8 cellular contexts compared by ENCODE assay signal in genomic region chr3:160981217-160981938, GRCh38.
DNase-seq lines count a peak whose midpoint lies in the region; ATAC-seq lines count a peak whose summit lies in the region.

No MANE protein-coding gene starts in this region.

- H3K4me3 Mint-ChIP-seq in effector memory CD8-positive, alpha-beta T cell, result no peak overlapping the region

- no peak overlapping the region for H3K27ac ChIP-seq in SJCRH30

- no peaks in the 10 kb centered on the region for H3K36me3 ChIP-seq in SJCRH30

- peak; percentile 83 for ATAC-seq in GM19463 (IDR thresholded peaks at IDR 0.05; ENCODE audit: unreplicated experiment)
- ATAC-seq in HG03469 (IDR thresholded peaks at IDR 0.05; ENCODE audit: unreplicated experiment), result peak; percentile 91
- ATAC-seq in effector memory CD8-positive, alpha-beta T cell (replicated peaks), result peak; percentile 80

- DNase-seq in CD1c-positive myeloid dendritic cell (ENCODE audit: extremely low spot score), result peak; percentile 63
- peak in 1 of 3 experiments; percentile 0 for DNase-seq in effector memory CD8-positive, alpha-beta T cell
- no peak for DNase-seq in SJCRH30
- DNase-seq in GM19240 (ENCODE audit: insufficient read length, low spot score), result no peak
- no peak for DNase-seq in SHP77 (lab: John Stamatoyannopoulos, UW)
- no peak for DNase-seq in HPDE6-E6E7 (ENCODE audit: extremely low spot score)

- H3K27me3 ChIP-seq in SJCRH30, result no peaks in the 10 kb centered on the region

- H3K4me1 ChIP-seq in SJCRH30, result no peaks in the 10 kb centered on the region

- no peaks in the 10 kb centered on the region for H3K36me3 Mint-ChIP-seq in effector memory CD8-positive, alpha-beta T cell (ENCODE audit: insufficient read depth)

- no peak overlapping the region for H3K4me3 ChIP-seq in SJCRH30

- no peaks in the 10 kb centered on the region for H3K9me3 ChIP-seq in SJCRH30 (replicated peaks)

- H3K27me3 Mint-ChIP-seq in effector memory CD8-positive, alpha-beta T cell, result peaks cover 0 to 5% of the 10 kb centered on the region in 2 donors

- H3K9me3 Mint-ChIP-seq in effector memory CD8-positive, alpha-beta T cell, result peaks cover 0 to 9% of the 10 kb centered on the region in 2 donors

- H3K4me1 Mint-ChIP-seq in effector memory CD8-positive, alpha-beta T cell (ENCODE audit: low read depth in 2 of 2), result peaks cover 5 to 12% of the 10 kb centered on the region in 2 donors

- peak overlapping the region; percentile 18 to 62 for H3K27ac Mint-ChIP-seq in effector memory CD8-positive, alpha-beta T cell
